ENCODE assay signal across 1 cellular context in the genomic region with DNA sequence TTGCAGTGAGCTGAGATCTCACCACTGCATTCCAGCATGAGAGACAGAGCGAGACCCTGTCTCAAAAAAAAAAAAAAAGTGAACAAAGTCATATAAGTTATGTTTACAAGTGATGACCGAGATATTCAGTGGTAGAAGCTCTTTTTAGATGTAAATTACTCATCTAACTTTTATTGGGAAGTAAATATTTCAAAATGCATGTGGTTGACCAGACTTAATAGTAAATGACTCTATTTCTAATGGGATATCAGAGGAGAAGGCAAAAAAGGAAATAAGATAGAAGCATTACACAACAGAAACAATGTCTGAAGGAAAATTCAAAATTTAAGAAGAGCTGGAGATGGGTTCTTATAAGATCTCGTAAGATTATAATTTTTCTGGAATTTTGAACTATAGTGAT.
TF ChIP-seq lines count a peak whose summit lies in the region.

No MANE protein-coding gene starts in this region.

TF ChIP-seq in GM12878, 131 proteins besides CTCF, POLR2A, EP300 and RAD21 (continued from another document):
- TF ChIP-seq, protein P1, sequence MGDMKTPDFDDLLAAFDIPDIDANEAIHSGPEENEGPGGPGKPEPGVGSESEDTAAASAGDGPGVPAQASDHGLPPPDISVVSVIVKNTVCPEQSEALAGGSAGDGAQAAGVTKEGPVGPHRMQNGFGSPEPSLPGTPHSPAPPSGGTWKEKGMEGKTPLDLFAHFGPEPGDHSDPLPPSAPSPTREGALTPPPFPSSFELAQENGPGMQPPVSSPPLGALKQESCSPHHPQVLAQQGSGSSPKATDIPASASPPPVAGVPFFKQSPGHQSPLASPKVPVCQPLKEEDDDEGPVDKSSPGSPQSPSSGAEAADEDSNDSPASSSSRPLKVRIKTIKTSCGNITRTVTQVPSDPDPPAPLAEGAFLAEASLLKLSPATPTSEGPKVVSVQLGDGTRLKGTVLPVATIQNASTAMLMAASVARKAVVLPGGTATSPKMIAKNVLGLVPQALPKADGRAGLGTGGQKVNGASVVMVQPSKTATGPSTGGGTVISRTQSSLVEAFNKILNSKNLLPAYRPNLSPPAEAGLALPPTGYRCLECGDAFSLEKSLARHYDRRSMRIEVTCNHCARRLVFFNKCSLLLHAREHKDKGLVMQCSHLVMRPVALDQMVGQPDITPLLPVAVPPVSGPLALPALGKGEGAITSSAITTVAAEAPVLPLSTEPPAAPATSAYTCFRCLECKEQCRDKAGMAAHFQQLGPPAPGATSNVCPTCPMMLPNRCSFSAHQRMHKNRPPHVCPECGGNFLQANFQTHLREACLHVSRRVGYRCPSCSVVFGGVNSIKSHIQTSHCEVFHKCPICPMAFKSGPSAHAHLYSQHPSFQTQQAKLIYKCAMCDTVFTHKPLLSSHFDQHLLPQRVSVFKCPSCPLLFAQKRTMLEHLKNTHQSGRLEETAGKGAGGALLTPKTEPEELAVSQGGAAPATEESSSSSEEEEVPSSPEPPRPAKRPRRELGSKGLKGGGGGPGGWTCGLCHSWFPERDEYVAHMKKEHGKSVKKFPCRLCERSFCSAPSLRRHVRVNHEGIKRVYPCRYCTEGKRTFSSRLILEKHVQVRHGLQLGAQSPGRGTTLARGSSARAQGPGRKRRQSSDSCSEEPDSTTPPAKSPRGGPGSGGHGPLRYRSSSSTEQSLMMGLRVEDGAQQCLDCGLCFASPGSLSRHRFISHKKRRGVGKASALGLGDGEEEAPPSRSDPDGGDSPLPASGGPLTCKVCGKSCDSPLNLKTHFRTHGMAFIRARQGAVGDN (IDR thresholded peaks at IDR 0.05), result no peak
- TF ChIP-seq, protein P2, sequence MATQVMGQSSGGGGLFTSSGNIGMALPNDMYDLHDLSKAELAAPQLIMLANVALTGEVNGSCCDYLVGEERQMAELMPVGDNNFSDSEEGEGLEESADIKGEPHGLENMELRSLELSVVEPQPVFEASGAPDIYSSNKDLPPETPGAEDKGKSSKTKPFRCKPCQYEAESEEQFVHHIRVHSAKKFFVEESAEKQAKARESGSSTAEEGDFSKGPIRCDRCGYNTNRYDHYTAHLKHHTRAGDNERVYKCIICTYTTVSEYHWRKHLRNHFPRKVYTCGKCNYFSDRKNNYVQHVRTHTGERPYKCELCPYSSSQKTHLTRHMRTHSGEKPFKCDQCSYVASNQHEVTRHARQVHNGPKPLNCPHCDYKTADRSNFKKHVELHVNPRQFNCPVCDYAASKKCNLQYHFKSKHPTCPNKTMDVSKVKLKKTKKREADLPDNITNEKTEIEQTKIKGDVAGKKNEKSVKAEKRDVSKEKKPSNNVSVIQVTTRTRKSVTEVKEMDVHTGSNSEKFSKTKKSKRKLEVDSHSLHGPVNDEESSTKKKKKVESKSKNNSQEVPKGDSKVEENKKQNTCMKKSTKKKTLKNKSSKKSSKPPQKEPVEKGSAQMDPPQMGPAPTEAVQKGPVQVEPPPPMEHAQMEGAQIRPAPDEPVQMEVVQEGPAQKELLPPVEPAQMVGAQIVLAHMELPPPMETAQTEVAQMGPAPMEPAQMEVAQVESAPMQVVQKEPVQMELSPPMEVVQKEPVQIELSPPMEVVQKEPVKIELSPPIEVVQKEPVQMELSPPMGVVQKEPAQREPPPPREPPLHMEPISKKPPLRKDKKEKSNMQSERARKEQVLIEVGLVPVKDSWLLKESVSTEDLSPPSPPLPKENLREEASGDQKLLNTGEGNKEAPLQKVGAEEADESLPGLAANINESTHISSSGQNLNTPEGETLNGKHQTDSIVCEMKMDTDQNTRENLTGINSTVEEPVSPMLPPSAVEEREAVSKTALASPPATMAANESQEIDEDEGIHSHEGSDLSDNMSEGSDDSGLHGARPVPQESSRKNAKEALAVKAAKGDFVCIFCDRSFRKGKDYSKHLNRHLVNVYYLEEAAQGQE (IDR thresholded peaks at IDR 0.05; ENCODE audit: low read depth, low read length), result no peak
- TF ChIP-seq ZSCAN29 (IDR thresholded peaks at IDR 0.05) (no peak), ZNF217 (IDR thresholded peaks at IDR 0.05) (no peak), WRNIP1 (IDR thresholded peaks at IDR 0.05; ENCODE audit: borderline replicate concordance, low read depth, low read length) (no peak), ATF7 (IDR thresholded peaks at IDR 0.05; ENCODE audit: low read depth) (no peak), SMAD5 (IDR thresholded peaks at IDR 0.05; ENCODE audit: low read depth) (no peak), TCF7 (IDR thresholded peaks at IDR 0.05; ENCODE audit: borderline replicate concordance) (no peak), CBFB (IDR thresholded peaks at IDR 0.05; ENCODE audit: low read depth) (no peak), RAD51 (IDR thresholded peaks at IDR 0.05) (no peak), NBN (IDR thresholded peaks at IDR 0.05) (no peak), RELA (IDR thresholded peaks at IDR 0.05; ENCODE audit: borderline replicate concordance, partially characterized antibody) (no peak), GABPA (IDR thresholded peaks at IDR 0.05; ENCODE audit: low read depth) (no peak), RBBP5 (conservative IDR thresholded peaks at IDR 0.05) (no peak)
- TF ChIP-seq, protein P3, sequence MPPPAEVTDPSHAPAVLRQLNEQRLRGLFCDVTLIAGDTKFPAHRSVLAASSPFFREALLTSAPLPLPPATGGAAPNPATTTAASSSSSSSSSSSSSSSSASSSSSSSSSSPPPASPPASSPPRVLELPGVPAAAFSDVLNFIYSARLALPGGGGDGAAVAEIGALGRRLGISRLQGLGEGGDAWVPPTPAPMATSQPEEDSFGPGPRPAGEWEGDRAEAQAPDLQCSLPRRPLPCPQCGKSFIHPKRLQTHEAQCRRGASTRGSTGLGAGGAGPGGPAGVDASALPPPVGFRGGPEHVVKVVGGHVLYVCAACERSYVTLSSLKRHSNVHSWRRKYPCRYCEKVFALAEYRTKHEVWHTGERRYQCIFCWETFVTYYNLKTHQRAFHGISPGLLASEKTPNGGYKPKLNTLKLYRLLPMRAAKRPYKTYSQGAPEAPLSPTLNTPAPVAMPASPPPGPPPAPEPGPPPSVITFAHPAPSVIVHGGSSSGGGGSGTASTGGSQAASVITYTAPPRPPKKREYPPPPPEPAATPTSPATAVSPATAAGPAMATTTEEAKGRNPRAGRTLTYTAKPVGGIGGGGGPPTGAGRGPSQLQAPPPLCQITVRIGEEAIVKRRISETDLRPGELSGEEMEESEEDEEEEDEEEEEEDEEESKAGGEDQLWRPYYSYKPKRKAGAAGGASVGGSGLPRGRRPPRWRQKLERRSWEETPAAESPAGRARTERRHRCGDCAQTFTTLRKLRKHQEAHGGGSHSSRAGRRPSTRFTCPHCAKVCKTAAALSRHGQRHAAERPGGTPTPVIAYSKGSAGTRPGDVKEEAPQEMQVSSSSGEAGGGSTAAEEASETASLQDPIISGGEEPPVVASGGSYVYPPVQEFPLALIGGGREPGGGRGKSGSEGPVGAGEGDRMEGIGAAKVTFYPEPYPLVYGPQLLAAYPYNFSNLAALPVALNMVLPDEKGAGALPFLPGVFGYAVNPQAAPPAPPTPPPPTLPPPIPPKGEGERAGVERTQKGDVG (CRISPR knock-in tag; IDR thresholded peaks at IDR 0.05), result no peak
